ENCODE assay signal across 18 cellular contexts in the genomic region with DNA sequence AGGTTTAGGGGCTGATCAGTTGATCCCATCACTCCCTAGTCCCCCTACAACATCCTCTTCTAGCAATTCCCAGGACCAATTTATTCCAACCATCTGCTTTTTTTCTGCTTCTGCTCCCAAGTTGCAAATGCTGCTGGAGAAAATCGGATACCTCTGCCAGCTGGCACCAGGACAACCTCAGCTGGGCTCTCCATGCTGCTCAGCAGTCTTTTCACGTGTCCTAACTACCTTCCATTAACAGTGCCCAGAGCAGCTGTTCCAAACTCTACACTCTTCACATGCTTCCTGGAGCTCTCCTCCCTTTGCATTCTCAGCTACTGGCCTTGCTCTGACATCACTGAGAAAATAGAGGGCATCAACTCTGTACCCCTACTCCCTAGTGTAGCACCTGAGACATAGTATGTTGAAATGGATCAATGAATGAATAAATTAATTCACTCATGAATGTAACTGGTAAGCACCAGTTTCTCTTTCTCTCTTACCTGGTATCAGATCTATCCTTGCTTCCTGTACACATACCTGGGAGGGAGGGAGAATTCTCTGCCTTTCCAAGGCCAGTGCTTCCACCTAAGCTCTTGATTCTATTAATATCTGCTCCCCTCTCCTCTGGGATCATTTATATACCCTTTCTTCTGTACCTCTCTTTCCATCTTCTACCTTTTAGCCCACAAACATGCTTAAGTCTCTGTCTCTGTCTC.
DNase-seq lines count a peak whose midpoint lies in the region; ATAC-seq lines count a peak whose summit lies in the region.
"Had no signal": no experiment of that assay in that cellular context is flagged by ENCODE, and none has a peak within 500 bp of the region (broad histone marks: within the 10 kb centered on the region; RNA-seq: fewer than 3 reads in every experiment).

No MANE protein-coding gene starts in this region.

- no peak overlapping the region for H3K9ac ChIP-seq in GM23248

- no peaks in the 10 kb centered on the region for H3F3A ChIP-seq in GM23248 (ENCODE audit: insufficient read depth)

- ATAC-seq in activated naive CD4-positive, alpha-beta T cell treated with anti-CD3 and anti-CD28 coated beads, Interleukin-2, amount 50 U/mL, for 72 hours = no peak
- ATAC-seq: CD8-positive, alpha-beta T cell; left lung had no signal

- no peaks in the 10 kb centered on the region for H3K36me3 Mint-ChIP-seq in activated naive CD4-positive, alpha-beta T cell treated with anti-CD3 and anti-CD28 coated beads, Interleukin-2, amount 50 U/mL, for 72 hours
- H3K36me3 Mint-ChIP-seq: CD8-positive, alpha-beta T cell had no signal

- H3K9me2 ChIP-seq in GM23248 (ENCODE audit: insufficient read depth) = no peaks in the 10 kb centered on the region

- H3K4me1 ChIP-seq in GM23248 (ENCODE audit: insufficient read depth) = no peaks in the 10 kb centered on the region
- H3K4me1 ChIP-seq: SJCRH30 had no signal

- H3K4me3 ChIP-seq in GM23248 = no peak overlapping the region
- H3K4me3 ChIP-seq: cardiac muscle cell, left lung, SJCRH30, skin epidermis had no signal

- peak in 2 of 3 experiments; percentile 7 to 36 for DNase-seq in NCI-H1417 (lab: John Stamatoyannopoulos, UW)
- DNase-seq in NCI-H1417 treated with DMSO at 0.1 percent for 48 hours (lab: John Stamatoyannopoulos, UW) = no peak
- peak; percentile 93 for DNase-seq in NCI-H446 treated with DMSO at 0.1 percent for 48 hours (lab: John Stamatoyannopoulos, UW)
- peak in 35 of 42 donors; percentile 6 to 64 (median 43) for DNase-seq in head of caudate nucleus
- peak; percentile 28 to 95 (median 69) for DNase-seq in posterior cingulate gyrus
- DNase-seq in activated naive CD4-positive, alpha-beta T cell treated with anti-CD3 and anti-CD28 coated beads, Interleukin-2, amount 50 U/mL, for 72 hours (ENCODE audit: low spot score in 2 of 2) = no peak
- no peak for DNase-seq in iPS-NIHi11 (ENCODE audit: low spot score)
- DNase-seq in GM23248 = no peak
- DNase-seq: 8988T; activated naive CD4-positive, alpha-beta T cell; CD8-positive, alpha-beta T cell; left lung; NCI-H748 treated with DMSO at 0.1 percent for 48 hours; nephron progenitor cell had no signal

- no peak overlapping the region for H2AFZ ChIP-seq in GM23248

- no peaks in the 10 kb centered on the region for H3K36me3 ChIP-seq in GM23248 (ENCODE audit: low read depth)
- H3K36me3 ChIP-seq: cardiac muscle cell, left lung, SJCRH30 had no signal

- WGBS in GM23248 (ENCODE audit: low coverage in 1 of 2, low lambda C conversion rate in 2 of 2, missing lambda C conversion rate in 2 of 2), 2 experiments = 0% methylated on average over 2 of the region's 2 CpGs

- H3K9me3 ChIP-seq in GM23248 (ENCODE audit: low read depth) = no peaks in the 10 kb centered on the region
- H3K9me3 ChIP-seq: left lung, SJCRH30 had no signal

- no peaks in the 10 kb centered on the region for H3K79me2 ChIP-seq in GM23248 (ENCODE audit: insufficient read depth)

- no peak overlapping the region for H3K27ac ChIP-seq in GM23248
- H3K27ac ChIP-seq: cardiac muscle cell, left lung, SJCRH30, skin epidermis, VCaP had no signal

- H3K27me3 ChIP-seq in GM23248 (replicated peaks; ENCODE audit: insufficient read depth) = 0 out of 2 replicates have a peak, but pooled peaks cover 4% of the 10 kb centered on the region
- H3K27me3 ChIP-seq: cardiac muscle cell, left lung had no signal

- intact Hi-C loops in head of caudate nucleus (cut with DNase I) = no loop called here
- intact Hi-C loops in posterior cingulate gyrus (cut with DNase I) = no loop called here

- H3K9me3 Mint-ChIP-seq in activated naive CD4-positive, alpha-beta T cell treated with anti-CD3 and anti-CD28 coated beads, Interleukin-2, amount 50 U/mL, for 72 hours = no peaks in the 10 kb centered on the region
- H3K9me3 Mint-ChIP-seq: CD8-positive, alpha-beta T cell; nephron progenitor cell had no signal

- H4K20me1 ChIP-seq in GM23248 (ENCODE audit: insufficient read depth) = no peaks in the 10 kb centered on the region

- in situ Hi-C loops in GM23248 (cut with MboI) = no loop called here

- no peak overlapping the region for H3K4me2 ChIP-seq in GM23248 (ENCODE audit: unreplicated experiment)

- peak overlapping the region in 1 of 2 donors; percentile 32 for H3K27ac Mint-ChIP-seq in activated naive CD4-positive, alpha-beta T cell treated with anti-CD3 and anti-CD28 coated beads, Interleukin-2, amount 50 U/mL, for 72 hours
- H3K27ac Mint-ChIP-seq: CD8-positive, alpha-beta T cell had no signal

Comparison
In these comparisons a context has a peak if more than half of its experiments do, and no peak if none do; other contexts are left out.
1. DNase-seq: peak in NCI-H1417 (2 of 3), NCI-H446 treated with DMSO at 0.1 percent for 48 hours (single experiment), head of caudate nucleus (35 of 42) and posterior cingulate gyrus (10 of 10); none in NCI-H1417 treated with DMSO at 0.1 percent for 48 hours (single experiment), activated naive CD4-positive, alpha-beta T cell treated with anti-CD3 and anti-CD28 coated beads, Interleukin-2, amount 50 U/mL, for 72 hours (0 of 2), iPS-NIHi11 (single experiment) and GM23248 (single experiment).